10 cellular contexts compared by ENCODE assay signal in genomic region chr18:58148954-58149471, GRCh38.
A peak's percentile ranks its signal among the peaks of the same experiment; 100 is the strongest.
DNase-seq lines count a peak whose midpoint lies in the region; ATAC-seq and TF ChIP-seq lines count a peak whose summit lies in the region.
"Had no signal": no experiment of that assay in that cellular context is flagged by ENCODE, and none has a peak within 500 bp of the region (broad histone marks: within the 10 kb centered on the region; RNA-seq: fewer than 3 reads in every experiment).

No MANE protein-coding gene starts in this region.

- DNase-seq in NCI-H510A treated with DMSO at 0.1 percent for 48 hours (lab: John Stamatoyannopoulos, UW), result peak; percentile 73
- DNase-seq in prostate gland (ENCODE audit: low spot score), result peak; percentile 62
- DNase-seq in activated naive CD4-positive, alpha-beta T cell treated with Interleukin-2 at 50 U/mL for 16 hours, result no peak
- no peak for DNase-seq in NCI-H446 treated with DMSO at 0.1 percent for 48 hours (lab: John Stamatoyannopoulos, UW)
- DNase-seq in left ventricle myocardium inferior, result no peak
- DNase-seq in hypothalamus (lab: John Stamatoyannopoulos, UW), result no peak
- DNase-seq: H7 had no signal

- H3K36me3 ChIP-seq in prostate gland (no peaks in the 10 kb centered on the region), left ventricle myocardium inferior (no peaks in the 10 kb centered on the region)
- H3K36me3 ChIP-seq: thoracic aorta had no signal

- H3K9me3 ChIP-seq in prostate gland (no peaks in the 10 kb centered on the region), left ventricle myocardium inferior (replicated peaks) (no peaks in the 10 kb centered on the region)
- H3K9me3 ChIP-seq: thoracic aorta had no signal

- peak overlapping the region; percentile 16 to 25 for H3K4me3 ChIP-seq in prostate gland
- H3K4me3 ChIP-seq in left ventricle myocardium inferior, result no peak overlapping the region
- H3K4me3 ChIP-seq: thoracic aorta had no signal

- TF ChIP-seq POLR2A in prostate gland (IDR thresholded peaks at IDR 0.05), result no peak

- H3K27ac ChIP-seq in prostate gland (peak overlapping the region; percentile 44 to 60), left ventricle myocardium inferior (replicated peaks) (no peak overlapping the region)
- H3K27ac ChIP-seq: thoracic aorta had no signal

- peak; percentile 68 for ATAC-seq in GM19043 (IDR thresholded peaks at IDR 0.05; ENCODE audit: low read depth, unreplicated experiment)
- peak; percentile 61 for ATAC-seq in HG02840 (IDR thresholded peaks at IDR 0.05; ENCODE audit: low FRiP score, unreplicated experiment)

- WGBS in prostate gland, result 58% methylated on average over 7 of the region's 7 CpGs

- TF ChIP-seq CTCF in prostate gland (IDR thresholded peaks at IDR 0.05) (peak in 1 of 4 experiments; percentile 33), left ventricle myocardium inferior (IDR thresholded peaks at IDR 0.05; ENCODE audit: borderline replicate concordance) (no peak)

- intact Hi-C loops in prostate gland (cut with DNase I) (no loop called here), left ventricle myocardium inferior (cut with micrococcal nuclease) (no loop called here)

- H3K4me1 ChIP-seq in prostate gland (replicated peaks) (peaks cover 4% of the 10 kb centered on the region), left ventricle myocardium inferior (no peaks in the 10 kb centered on the region)

- H3K27me3 ChIP-seq in prostate gland (replicated peaks; ENCODE audit: insufficient read depth), result no peaks in the 10 kb centered on the region
- H3K27me3 ChIP-seq in left ventricle myocardium inferior (ENCODE audit: low read depth), result no peaks in the 10 kb centered on the region

Comparison
In these comparisons a context has a peak if more than half of its experiments do, and no peak if none do; other contexts are left out.
1. DNase-seq: peak in NCI-H510A treated with DMSO at 0.1 percent for 48 hours (single experiment) and prostate gland (single experiment); none in activated naive CD4-positive, alpha-beta T cell treated with Interleukin-2 at 50 U/mL for 16 hours (single experiment), NCI-H446 treated with DMSO at 0.1 percent for 48 hours (single experiment), left ventricle myocardium inferior (single experiment) and hypothalamus (0 of 51).